23 cellular contexts compared by ENCODE assay signal in genomic region chr14:20671597-20672283, GRCh38. TPM values are rescaled to one million over a fixed set of nuclear protein-coding genes. Genes with fewer than 3 reads are reported as not detected.
DNase-seq lines count a peak whose midpoint lies in the region; ATAC-seq, FAIRE-seq and TF ChIP-seq lines count a peak whose summit lies in the region.
"Had no signal": no experiment of that assay in that cellular context is flagged by ENCODE, and none has a peak within 500 bp of the region (broad histone marks: within the 10 kb centered on the region; RNA-seq: fewer than 3 reads in every experiment).

No MANE protein-coding gene starts in this region.

- DNase-seq in Daoy (ENCODE audit: low read depth) (peak; percentile 54), LNCaP clone FGC (ENCODE audit: low read depth) (peak; percentile 77), foreskin keratinocyte (no peak), D721Med (ENCODE audit: insufficient read length, low spot score) (no peak)
- no peak for DNase-seq in activated effector memory CD4-positive, alpha-beta T cell treated with Interleukin-2 at 50 U/mL for 16 hours
- no peak for DNase-seq in activated CD8-positive, alpha-beta memory T cell treated with anti-CD3 and anti-CD28 coated beads, Interleukin-2, amount 50 U/mL, for 48 hours
- DNase-seq: activated CD4-positive, alpha-beta T cell treated with anti-CD3 and anti-CD28 coated beads, Interleukin-2, amount 10 ng/mL, durations not matched to agents 7 days and 5 days; activated naive CD8-positive, alpha-beta T cell treated with anti-CD3 and anti-CD28 coated beads, Interleukin-2, amount 50 U/mL, for 24 hours; activated T-cell treated with anti-CD3 and anti-CD28 coated beads, Interleukin-2, amount 50 U/mL, for 72 hours; caudate nucleus; COR-L47; effector memory CD4-positive, alpha-beta T cell; KG1; naive thymus-derived CD4-positive, alpha-beta T cell; NCI-H1417 treated with DMSO at 0.1 percent for 48 hours; posterior cingulate gyrus; SHP77; uterus had no signal

- no peak for TF ChIP-seq CTCF in LNCaP clone FGC (IDR thresholded peaks at IDR 0.05; ENCODE audit: control insufficient read depth, extremely low read depth, insufficient read depth)
- no peak for TF ChIP-seq CTCF in foreskin keratinocyte (conservative IDR thresholded peaks at IDR 0.05)
- no peak for TF ChIP-seq CTCF in D721Med (IDR thresholded peaks at IDR 0.05; ENCODE audit: insufficient read depth, missing control alignments)

- no peak overlapping the region for H3K27ac ChIP-seq in foreskin keratinocyte
- H3K27ac ChIP-seq: uterus had no signal

- FAIRE-seq in D721Med (lab: Jason Lieb, UNC) = no peak
- FAIRE-seq: G401.6 had no signal

- peaks cover 3% of the 10 kb centered on the region for H3K4me1 ChIP-seq in foreskin keratinocyte
- H3K4me1 ChIP-seq: uterus had no signal

- no peak overlapping the region for H3K4me3 ChIP-seq in LNCaP clone FGC (ENCODE audit: low read depth, low read length)
- H3K4me3 ChIP-seq: uterus had no signal

- no peaks in the 10 kb centered on the region for H3K27me3 ChIP-seq in foreskin keratinocyte
- H3K27me3 ChIP-seq: uterus had no signal

- ATAC-seq in GM19043 (IDR thresholded peaks at IDR 0.05; ENCODE audit: low read depth, unreplicated experiment) = peak; percentile 41
- peak; percentile 23 for ATAC-seq in foreskin keratinocyte
- no peak for ATAC-seq in GM18519 (IDR thresholded peaks at IDR 0.05; ENCODE audit: low FRiP score, unreplicated experiment)
- ATAC-seq: activated naive CD8-positive, alpha-beta T cell treated with anti-CD3 and anti-CD28 coated beads, Interleukin-2, amount 50 U/mL, for 24 hours; HCT116; naive thymus-derived CD4-positive, alpha-beta T cell had no signal

RNA-seq across cellular contexts. Expression of gene RNASE4, which starts 12.6 kb away (rescaled TPM):
- total RNA-seq in Daoy (2014; rRNA removed; shearing (Covaris generic)) = 2.4 and 5.2 TPM in 2 replicates
- total RNA-seq in foreskin keratinocyte = 3.3 and 6.5 TPM in 2 replicates
- 3.0 and 5.5 TPM in 2 replicates for polyA plus RNA-seq in foreskin keratinocyte

RNA-seq across cellular contexts. Expression of gene ANG, which starts 16.8 kb away (rescaled TPM):
- 1.3 and 2.4 TPM in 2 replicates for total RNA-seq in Daoy (2014; rRNA removed; shearing (Covaris generic))
- total RNA-seq in foreskin keratinocyte = 4.4 and 6.0 TPM in 2 replicates
- polyA plus RNA-seq in foreskin keratinocyte = 3.9 and 7.1 TPM in 2 replicates

RNA-seq across cellular contexts. Expression of gene OR6S1, which starts 30.2 kb away (rescaled TPM):
- not detected in 2 replicates for total RNA-seq in Daoy (2014; rRNA removed; shearing (Covaris generic))
- total RNA-seq in foreskin keratinocyte = not detected in 2 replicates
- polyA plus RNA-seq in foreskin keratinocyte = not detected in 2 replicates
- total RNA-seq: activated CD4-positive, alpha-beta T cell treated with anti-CD3 and anti-CD28 coated beads, Interleukin-2, amount 10 ng/mL, durations not matched to agents 7 days and 5 days; activated T-cell treated with anti-CD3 and anti-CD28 coated beads, Interleukin-2, amount 50 U/mL, for 72 hours; liver; naive thymus-derived CD4-positive, alpha-beta T cell; uterus had no signal
- polyA plus RNA-seq: liver; naive thymus-derived CD4-positive, alpha-beta T cell had no signal

Comparison
In these comparisons a context has a peak if more than half of its experiments do, and no peak if none do; other contexts are left out.
1. DNase-seq: peak in Daoy (single experiment) and LNCaP clone FGC (single experiment); none in foreskin keratinocyte (0 of 2), activated effector memory CD4-positive, alpha-beta T cell treated with Interleukin-2 at 50 U/mL for 16 hours (single experiment), activated CD8-positive, alpha-beta memory T cell treated with anti-CD3 and anti-CD28 coated beads, Interleukin-2, amount 50 U/mL, for 48 hours (single experiment) and D721Med (single experiment).